ENCODE assay signal across 19 cellular contexts in genomic region chr5:138452720-138453119, GRCh38.
"Had no signal": no experiment of that assay in that cellular context is flagged by ENCODE, and none has a peak within 500 bp of the region (broad histone marks: within the 10 kb centered on the region; RNA-seq: fewer than 3 reads in every experiment).

No MANE protein-coding gene starts in this region.

- H3K9me3 ChIP-seq: MG63, SJSA1 had no signal

- H3K4me3 ChIP-seq: MG63, SJSA1, SK-N-MC had no signal

- H3K36me3 ChIP-seq: MG63, SJSA1 had no signal

- H3K27ac ChIP-seq: SJSA1, SK-N-MC had no signal

- DNase-seq: KG1, MG63, NCI-H1092, NCI-H1105 treated with DMSO at 0.1 percent for 48 hours, NCI-H1417 treated with DMSO at 0.1 percent for 48 hours, NCI-H146, NCI-H1694 treated with DMSO at 0.1 percent for 48 hours, NCI-H1930, NCI-H2081, NCI-H2107, NCI-H2227 treated with DMSO at 0.1 percent for 48 hours, NCI-H524 treated with DMSO at 0.1 percent for 48 hours, NCI-H69, NCI-H774, Right ventricle myocardium superior, RPMI8226, SIG-M5 had no signal

- H3K27me3 ChIP-seq: MG63, SJSA1 had no signal
